In genomic region chr3:58994746-58995330, GRCh38 we compare ENCODE assay signal across 10 cellular contexts. TPM values are rescaled to one million over a fixed set of nuclear protein-coding genes. Genes with fewer than 3 reads are reported as not detected.
DNase-seq lines count a peak whose midpoint lies in the region; ATAC-seq and TF ChIP-seq lines count a peak whose summit lies in the region.
"Had no signal": no experiment of that assay in that cellular context is flagged by ENCODE, and none has a peak within 500 bp of the region (broad histone marks: within the 10 kb centered on the region; RNA-seq: fewer than 3 reads in every experiment).

No MANE protein-coding gene starts in this region.

- H3K4me3 ChIP-seq in BE2C (ENCODE audit: low read depth, low read length) (no peak overlapping the region; the same call in 1 of the 2 replicates), NB4 (ENCODE audit: low read depth, low read length) (no peak overlapping the region), osteoblast (ENCODE audit: insufficient read depth, low read length) (no peak overlapping the region)
- H3K4me3 ChIP-seq: SJSA1 had no signal

- H3K27ac ChIP-seq in osteoblast (ENCODE audit: low read depth, low read length), result peak overlapping the region; percentile 3
- H3K27ac ChIP-seq: neutrophil, SJSA1 had no signal

- H3K36me3 ChIP-seq in BE2C (no peaks in the 10 kb centered on the region), osteoblast (ENCODE audit: insufficient read depth, low read length) (no peaks in the 10 kb centered on the region)
- H3K36me3 ChIP-seq: neutrophil, SJSA1 had no signal

- peak overlapping the region; percentile 41 for H3K4me2 ChIP-seq in osteoblast (ENCODE audit: insufficient read depth, low read length)

- no peaks in the 10 kb centered on the region for H3K79me2 ChIP-seq in osteoblast (ENCODE audit: insufficient read depth, low read length)

- TF ChIP-seq CTCF in BE2C (IDR thresholded peaks at IDR 0.05; ENCODE audit: low read depth, low read length) (peak; percentile 80), GM12874 (IDR thresholded peaks at IDR 0.05; ENCODE audit: insufficient read depth, low read depth, low read length) (peak; percentile 59), NB4 (IDR thresholded peaks at IDR 0.05; ENCODE audit: low read depth, low read length) (peak; percentile 75), osteoblast (IDR thresholded peaks at IDR 0.05; ENCODE audit: extremely low read depth, low read depth, low read length) (peak; percentile 88)

- H3K9me3 ChIP-seq in BE2C (no peaks in the 10 kb centered on the region), osteoblast (ENCODE audit: low read depth, low read length) (no peaks in the 10 kb centered on the region)
- H3K9me3 ChIP-seq: neutrophil, SJSA1 had no signal

- H4K20me1 ChIP-seq in osteoblast (ENCODE audit: insufficient read depth, low read length), result no peaks in the 10 kb centered on the region

- TF ChIP-seq POLR2A in NB4 (IDR thresholded peaks at IDR 0.05; ENCODE audit: extremely low read depth, insufficient read length), result no peak
- TF ChIP-seq POLR2A in erythroblast (IDR thresholded peaks at IDR 0.05; ENCODE audit: low read length), result no peak

- ATAC-seq in HG03097 (IDR thresholded peaks at IDR 0.05; ENCODE audit: low FRiP score, unreplicated experiment) (no peak), HG03280 (IDR thresholded peaks at IDR 0.05; ENCODE audit: unreplicated experiment) (no peak)

- H2AFZ ChIP-seq in osteoblast (ENCODE audit: low read length), result peak overlapping the region; percentile 82

- DNase-seq in BE2C (peak; percentile 48), NB4 (ENCODE audit: low read depth) (peak; percentile 51), SKM-1 treated with dmso at 0.1 percent for 144 hours (lab: John Stamatoyannopoulos, UW; ENCODE audit: unreplicated experiment) (peak; percentile 49), erythroblast (lab: John Stamatoyannopoulos, UW) (peak; percentile 77 to 88), osteoblast (ENCODE audit: insufficient read length, low spot score, missing footprints) (peak; percentile 74)

- no peaks in the 10 kb centered on the region for H3K27me3 ChIP-seq in BE2C
- no peaks in the 10 kb centered on the region for H3K27me3 ChIP-seq in osteoblast (ENCODE audit: insufficient read depth, low read length)
- H3K27me3 ChIP-seq: neutrophil, SJSA1 had no signal

- H3K4me1 ChIP-seq in BE2C (peaks cover 12% of the 10 kb centered on the region), osteoblast (ENCODE audit: insufficient read depth, low read length) (peaks cover 20% of the 10 kb centered on the region)

RNA-seq across cellular contexts. Expression of gene CFAP20DC, which starts 55.0 kb away (rescaled TPM):
- 2.3 TPM for polyA plus RNA-seq in BE2C (2012; ENCODE audit: insufficient read depth, insufficient read length, low read depth)
- total RNA-seq in osteoblast, result 2.2 and 4.7 TPM in 2 replicates
